13 cellular contexts compared by ENCODE assay signal in the genomic region with DNA sequence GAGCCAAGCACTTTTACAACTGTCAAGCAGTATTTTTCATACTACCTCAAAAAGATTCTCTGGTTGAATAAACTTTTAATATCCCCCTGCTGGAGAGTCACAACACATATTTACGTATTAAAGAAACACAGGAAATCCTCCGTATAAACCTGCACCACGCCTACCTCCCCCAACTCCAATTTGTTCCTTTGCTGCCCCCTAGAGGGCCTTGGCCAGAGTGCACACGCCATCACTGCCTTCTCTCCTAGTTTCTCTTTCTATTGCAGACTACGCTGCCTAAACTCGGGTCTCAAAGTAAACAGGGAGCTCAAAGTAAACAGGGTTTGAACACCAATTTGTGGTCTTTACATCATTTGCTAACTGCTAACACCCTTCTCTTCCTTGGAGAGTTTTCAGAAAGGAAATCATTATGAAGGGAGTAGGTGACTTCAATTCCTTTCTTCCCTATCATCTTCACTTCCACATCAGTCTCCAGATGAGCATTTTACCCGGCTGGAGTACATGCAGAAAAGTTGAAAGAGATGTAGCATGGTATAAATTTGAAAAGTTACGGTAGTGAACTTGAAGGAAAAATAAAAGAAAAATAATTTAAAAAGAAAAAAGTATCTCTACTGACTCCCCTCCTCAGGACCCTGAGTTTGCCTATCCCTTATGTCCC. TPM values are rescaled to one million over a fixed set of nuclear protein-coding genes. Genes with fewer than 3 reads are reported as not detected.
DNase-seq lines count a peak whose midpoint lies in the region; ATAC-seq and TF ChIP-seq lines count a peak whose summit lies in the region.
"Not testable (repeated sequence)": the region's sequence is repeated elsewhere in the genome, so short reads cannot be mapped to it uniquely, and the experiment has no call there.
"Had no signal": no experiment of that assay in that cellular context is flagged by ENCODE, and none has a peak within 500 bp of the region (broad histone marks: within the 10 kb centered on the region; RNA-seq: fewer than 3 reads in every experiment).

No MANE protein-coding gene starts in this region.

- POLR2A ChIA-PET in CD8-positive, alpha-beta T cell (lab: Charles Lee); naive thymus-derived CD4-positive, alpha-beta T cell (lab: Charles Lee): not testable (repeated sequence)

- H3K27ac Mint-ChIP-seq in CD8-positive, alpha-beta T cell; activated naive CD8-positive, alpha-beta T cell treated with anti-CD3 and anti-CD28 coated beads, Interleukin-2, amount 50 U/mL, for 24 hours; naive thymus-derived CD4-positive, alpha-beta T cell: not testable (repeated sequence)

- not testable (repeated sequence) for H3K4me1 ChIP-seq in CD8-positive, alpha-beta T cell (ENCODE audit: insufficient read depth, low read length); OCI-LY3 (ENCODE audit: low read length); naive thymus-derived CD4-positive, alpha-beta T cell (ENCODE audit: control insufficient read depth in 2 of 2, insufficient read depth in 2 of 2, low read length in 2 of 2)

- H3K9me3 Mint-ChIP-seq in CD8-positive, alpha-beta T cell; activated naive CD8-positive, alpha-beta T cell treated with anti-CD3 and anti-CD28 coated beads, Interleukin-2, amount 50 U/mL, for 24 hours; naive thymus-derived CD4-positive, alpha-beta T cell: not testable (repeated sequence)

- H3K4me2 ChIP-seq in OCI-LY3 (ENCODE audit: low read length): peak overlapping the region; percentile 36; the same call in 1 of the 2 replicates

- H3K9ac ChIP-seq in OCI-LY3 (ENCODE audit: low read length): not testable (repeated sequence)

- H3K4me1 Mint-ChIP-seq in CD8-positive, alpha-beta T cell (ENCODE audit: low read depth); activated naive CD8-positive, alpha-beta T cell treated with anti-CD3 and anti-CD28 coated beads, Interleukin-2, amount 50 U/mL, for 24 hours; naive thymus-derived CD4-positive, alpha-beta T cell: not testable (repeated sequence)

- H3K27me3 Mint-ChIP-seq in CD8-positive, alpha-beta T cell (ENCODE audit: low read depth); activated naive CD8-positive, alpha-beta T cell treated with anti-CD3 and anti-CD28 coated beads, Interleukin-2, amount 50 U/mL, for 24 hours; naive thymus-derived CD4-positive, alpha-beta T cell: not testable (repeated sequence)

- H3K27ac ChIP-seq in CD8-positive, alpha-beta T cell (ENCODE audit: low read depth, low read length); OCI-LY3 (ENCODE audit: low read length); naive thymus-derived CD4-positive, alpha-beta T cell (ENCODE audit: low read depth, low read length): not testable (repeated sequence)

- DNase-seq in CD8-positive, alpha-beta T cell; activated naive CD8-positive, alpha-beta T cell treated with anti-CD3 and anti-CD28 coated beads, Interleukin-2, amount 50 U/mL, for 24 hours: not testable (repeated sequence)
- peak in 1 of 9 donors; percentile 1 for DNase-seq in naive thymus-derived CD4-positive, alpha-beta T cell

- ATAC-seq in CD8-positive, alpha-beta T cell: peak; percentile 89
- ATAC-seq in GM19025 (IDR thresholded peaks at IDR 0.05; ENCODE audit: low read depth, unreplicated experiment) (peak; percentile 97), GM21526 (IDR thresholded peaks at IDR 0.05; ENCODE audit: low FRiP score, unreplicated experiment) (peak; percentile 99), HG02852 (IDR thresholded peaks at IDR 0.05; ENCODE audit: unreplicated experiment) (peak; percentile 100), HG03196 (IDR thresholded peaks at IDR 0.05; ENCODE audit: unreplicated experiment) (peak; percentile 98)
- peak; percentile 65 for ATAC-seq in activated naive CD8-positive, alpha-beta T cell treated with anti-CD3 and anti-CD28 coated beads, Interleukin-2, amount 50 U/mL, for 24 hours
- peak; percentile 85 for ATAC-seq in naive thymus-derived CD4-positive, alpha-beta T cell

- H3K27me3 ChIP-seq in CD8-positive, alpha-beta T cell (ENCODE audit: insufficient read depth, low read length); OCI-LY3 (ENCODE audit: low read depth, low read length); naive thymus-derived CD4-positive, alpha-beta T cell (ENCODE audit: control insufficient read depth in 2 of 2, insufficient read depth in 2 of 2, low read length in 2 of 2): not testable (repeated sequence)

- not testable (repeated sequence) for H3K79me2 ChIP-seq in OCI-LY3 (ENCODE audit: low read length)

- intact Hi-C loops in CD8-positive, alpha-beta T cell (cut with DNase I, micrococcal nuclease); naive thymus-derived CD4-positive, alpha-beta T cell (cut with micrococcal nuclease): not testable (repeated sequence)

- H3K9me3 ChIP-seq in CD8-positive, alpha-beta T cell (ENCODE audit: low read length); OCI-LY3 (ENCODE audit: insufficient read depth, low read length); naive thymus-derived CD4-positive, alpha-beta T cell (ENCODE audit: control insufficient read depth in 2 of 3, low read length in 3 of 3): not testable (repeated sequence)

- not testable (repeated sequence) for H3K4me3 ChIP-seq in CD8-positive, alpha-beta T cell (ENCODE audit: low read depth, low read length); naive thymus-derived CD4-positive, alpha-beta T cell (ENCODE audit: low read length)
- peak overlapping the region; percentile 61 for H3K4me3 ChIP-seq in OCI-LY3 (ENCODE audit: low read length)

- CTCF ChIA-PET in CD8-positive, alpha-beta T cell (lab: Charles Lee); naive thymus-derived CD4-positive, alpha-beta T cell (lab: Charles Lee): not testable (repeated sequence)

- not testable (repeated sequence) for H3K36me3 ChIP-seq in CD8-positive, alpha-beta T cell (ENCODE audit: insufficient read depth, low read length); OCI-LY3 (replicated peaks; ENCODE audit: low read depth, low read length); naive thymus-derived CD4-positive, alpha-beta T cell (ENCODE audit: control insufficient read depth in 2 of 3, insufficient read depth in 3 of 3, low read length in 3 of 3)

- TF ChIP-seq CTCF in CD8-positive, alpha-beta T cell (IDR thresholded peaks at IDR 0.05): not testable (repeated sequence)
- TF ChIP-seq CTCF in OCI-LY3 (IDR thresholded peaks at IDR 0.05; ENCODE audit: low read depth, low read length): 0 out of 2 replicates have a peak, but pooled peaks have one; percentile 6

- not testable (repeated sequence) for H2AFZ ChIP-seq in OCI-LY3 (ENCODE audit: low read depth, low read length)

- H3K36me3 Mint-ChIP-seq in CD8-positive, alpha-beta T cell; activated naive CD8-positive, alpha-beta T cell treated with anti-CD3 and anti-CD28 coated beads, Interleukin-2, amount 50 U/mL, for 24 hours (ENCODE audit: low read depth); naive thymus-derived CD4-positive, alpha-beta T cell: not testable (repeated sequence)

- H4K20me1 ChIP-seq in OCI-LY3 (ENCODE audit: insufficient read depth, low read length): not testable (repeated sequence)

- not testable (repeated sequence) for H3K4me3 Mint-ChIP-seq in CD8-positive, alpha-beta T cell; activated naive CD8-positive, alpha-beta T cell treated with anti-CD3 and anti-CD28 coated beads, Interleukin-2, amount 50 U/mL, for 24 hours
- peak overlapping the region in 2 of 10 donors; percentile 38 for H3K4me3 Mint-ChIP-seq in naive thymus-derived CD4-positive, alpha-beta T cell

RNA-seq across cellular contexts. Expression of gene PCDH11Y, which starts 8.2 kb away (rescaled TPM):
- not detected for total RNA-seq in CD8-positive, alpha-beta T cell
- not detected for total RNA-seq in naive thymus-derived CD4-positive, alpha-beta T cell
- polyA plus RNA-seq in naive thymus-derived CD4-positive, alpha-beta T cell: not detected
- total RNA-seq: CD8-positive, alpha-beta memory T cell; osteocyte; ureter had no signal
- polyA plus RNA-seq: CD8-positive, alpha-beta memory T cell; heart left ventricle; keratinocyte had no signal
